In the genomic region with DNA sequence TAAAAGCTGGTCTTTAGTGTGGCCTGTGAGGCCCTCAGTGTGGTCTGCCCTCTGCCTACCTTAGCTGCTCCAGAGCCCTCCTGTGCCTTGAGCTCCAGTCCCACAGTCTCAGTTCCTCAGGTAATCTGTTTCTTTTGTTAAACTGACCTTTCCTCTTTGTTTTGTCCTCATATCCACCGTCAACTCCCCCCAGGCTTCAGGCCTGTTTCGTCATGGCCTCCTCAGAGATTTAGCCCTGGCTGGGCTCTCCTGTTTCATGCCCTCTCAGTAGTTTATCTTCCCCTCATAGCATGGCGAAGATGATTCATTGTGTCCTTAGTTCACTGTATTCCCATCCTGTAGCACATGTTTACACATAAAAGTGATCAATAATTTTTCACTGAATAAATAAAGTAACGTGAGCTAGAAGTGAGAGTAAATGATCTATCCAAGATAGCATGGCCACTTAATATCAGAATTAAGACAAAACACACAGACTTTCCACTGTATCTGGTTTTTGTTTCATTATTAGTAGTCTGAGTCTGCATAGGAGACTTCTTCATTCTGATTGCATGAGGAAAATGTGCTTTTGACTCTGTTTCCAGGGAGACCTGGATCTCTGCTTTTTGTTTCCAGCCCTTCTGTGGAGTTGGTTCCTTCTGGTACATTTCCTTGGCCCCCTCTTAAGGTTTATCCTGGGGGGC, we compare ENCODE assay signal across 11 cellular contexts.
DNase-seq lines count a peak whose midpoint lies in the region; ATAC-seq and TF ChIP-seq lines count a peak whose summit lies in the region.
"Had no signal": no experiment of that assay in that cellular context is flagged by ENCODE, and none has a peak within 500 bp of the region (broad histone marks: within the 10 kb centered on the region; RNA-seq: fewer than 3 reads in every experiment).

No MANE protein-coding gene starts in this region.

- DNase-seq in ELR (ENCODE audit: low read depth): peak; percentile 7
- DNase-seq in endodermal cell: no peak
- DNase-seq in NCI-H2107 (lab: John Stamatoyannopoulos, UW): no peak
- DNase-seq in OCI-M2 (lab: John Stamatoyannopoulos, UW; ENCODE audit: unreplicated experiment): no peak
- no peak for DNase-seq in SW 1271 (lab: John Stamatoyannopoulos, UW)
- no peak for DNase-seq in activated CD4-positive, alpha-beta T cell treated with anti-CD3 and anti-CD28 coated beads, Interleukin-2, amount 10 ng/mL, durations not matched to agents 7 days and 5 days
- DNase-seq: CD8-positive, alpha-beta T cell; esophagus squamous epithelium had no signal

- CTCF ChIA-PET in activated CD4-positive, alpha-beta T cell treated with anti-CD3 and anti-CD28 coated beads, Interleukin-2, amount 10 ng/mL, durations not matched to agents 7 days and 5 days (lab: Charles Lee): no interaction called here

- POLR2A ChIA-PET in activated CD4-positive, alpha-beta T cell treated with anti-CD3 and anti-CD28 coated beads, Interleukin-2, amount 10 ng/mL, durations not matched to agents 7 days and 5 days (lab: Charles Lee): no interaction called here

- ATAC-seq in GM19397 (IDR thresholded peaks at IDR 0.05; ENCODE audit: unreplicated experiment) (peak; percentile 89), HG03039 (IDR thresholded peaks at IDR 0.05; ENCODE audit: unreplicated experiment) (peak; percentile 89)
- ATAC-seq: CD8-positive, alpha-beta T cell had no signal

- H3K27me3 ChIP-seq in endodermal cell (ENCODE audit: control insufficient read depth, insufficient read depth, low read length, poor library complexity, severe bottlenecking): no peaks in the 10 kb centered on the region
- H3K27me3 ChIP-seq: esophagus squamous epithelium had no signal

- H3K4me3 Mint-ChIP-seq in endodermal cell: no peak overlapping the region
- no peak overlapping the region for H3K4me3 Mint-ChIP-seq in activated CD4-positive, alpha-beta T cell treated with anti-CD3 and anti-CD28 coated beads, Interleukin-2, amount 10 ng/mL, durations not matched to agents 7 days and 5 days
- H3K4me3 Mint-ChIP-seq: CD8-positive, alpha-beta T cell had no signal

- peaks cover 17% of the 10 kb centered on the region for H3K36me3 Mint-ChIP-seq in endodermal cell (ENCODE audit: low read depth)
- no peaks in the 10 kb centered on the region for H3K36me3 Mint-ChIP-seq in activated CD4-positive, alpha-beta T cell treated with anti-CD3 and anti-CD28 coated beads, Interleukin-2, amount 10 ng/mL, durations not matched to agents 7 days and 5 days (ENCODE audit: low read depth)
- H3K36me3 Mint-ChIP-seq: CD8-positive, alpha-beta T cell had no signal

- H3K4me1 ChIP-seq in endodermal cell (ENCODE audit: control insufficient read depth, insufficient read depth, low read length): peaks cover 8% of the 10 kb centered on the region
- H3K4me1 ChIP-seq: esophagus squamous epithelium had no signal

- H3K9ac ChIP-seq in endodermal cell (ENCODE audit: extremely low read depth, low read length, poor library complexity, severe bottlenecking): no peak overlapping the region

- peaks cover 17% of the 10 kb centered on the region for H3K9me3 Mint-ChIP-seq in endodermal cell
- peaks cover 2% of the 10 kb centered on the region for H3K9me3 Mint-ChIP-seq in activated CD4-positive, alpha-beta T cell treated with anti-CD3 and anti-CD28 coated beads, Interleukin-2, amount 10 ng/mL, durations not matched to agents 7 days and 5 days
- H3K9me3 Mint-ChIP-seq: activated T-helper 2 cell treated with anti-CD3 and anti-CD28 coated beads, Interferon-gamma antibody, Interleukin-2, Interleukin-4, amounts not matched to agents 10 μg/mL and 5 μg/mL and 100 μg/mL, durations not matched to agents 14 hours and 24 hours and 36 hours had no signal

- H3K9me3 ChIP-seq in endodermal cell (ENCODE audit: control insufficient read depth, low read length): no peaks in the 10 kb centered on the region
- H3K9me3 ChIP-seq: esophagus squamous epithelium had no signal

- peak overlapping the region; percentile 72 for H3K27ac Mint-ChIP-seq in endodermal cell
- H3K27ac Mint-ChIP-seq in activated CD4-positive, alpha-beta T cell treated with anti-CD3 and anti-CD28 coated beads, Interleukin-2, amount 10 ng/mL, durations not matched to agents 7 days and 5 days: no peak overlapping the region
- H3K27ac Mint-ChIP-seq: activated T-helper 2 cell treated with anti-CD3 and anti-CD28 coated beads, Interferon-gamma antibody, Interleukin-2, Interleukin-4, amounts not matched to agents 10 μg/mL and 5 μg/mL and 100 μg/mL, durations not matched to agents 14 hours and 24 hours and 36 hours; CD8-positive, alpha-beta T cell had no signal

- peaks cover 25% of the 10 kb centered on the region for H3K4me1 Mint-ChIP-seq in endodermal cell
- peaks cover 3% of the 10 kb centered on the region for H3K4me1 Mint-ChIP-seq in activated CD4-positive, alpha-beta T cell treated with anti-CD3 and anti-CD28 coated beads, Interleukin-2, amount 10 ng/mL, durations not matched to agents 7 days and 5 days

- 80 to 86% methylated on average over 3 to 4 of the region's 4 CpGs for WGBS in endodermal cell (ENCODE audit: insufficient coverage in 1 of 2, insufficient read length in 1 of 2), 2 experiments

- no peaks in the 10 kb centered on the region for H3K36me3 ChIP-seq in endodermal cell (ENCODE audit: control insufficient read depth, insufficient read depth, low read length)
- H3K36me3 ChIP-seq: esophagus squamous epithelium had no signal

- H3K27ac ChIP-seq in endodermal cell (ENCODE audit: low read depth, low read length): peak overlapping the region; percentile 38
- H3K27ac ChIP-seq: esophagus squamous epithelium had no signal

- H3K27me3 Mint-ChIP-seq in endodermal cell (ENCODE audit: insufficient read depth): no peaks in the 10 kb centered on the region
- H3K27me3 Mint-ChIP-seq in activated CD4-positive, alpha-beta T cell treated with anti-CD3 and anti-CD28 coated beads, Interleukin-2, amount 10 ng/mL, durations not matched to agents 7 days and 5 days: no peaks in the 10 kb centered on the region

- no peak for TF ChIP-seq CTCF in endodermal cell (conservative IDR thresholded peaks at IDR 0.05)

- peak overlapping the region; percentile 21 for H3K4me3 ChIP-seq in endodermal cell (ENCODE audit: low read length)
- H3K4me3 ChIP-seq: esophagus squamous epithelium had no signal
